In the genomic region with DNA sequence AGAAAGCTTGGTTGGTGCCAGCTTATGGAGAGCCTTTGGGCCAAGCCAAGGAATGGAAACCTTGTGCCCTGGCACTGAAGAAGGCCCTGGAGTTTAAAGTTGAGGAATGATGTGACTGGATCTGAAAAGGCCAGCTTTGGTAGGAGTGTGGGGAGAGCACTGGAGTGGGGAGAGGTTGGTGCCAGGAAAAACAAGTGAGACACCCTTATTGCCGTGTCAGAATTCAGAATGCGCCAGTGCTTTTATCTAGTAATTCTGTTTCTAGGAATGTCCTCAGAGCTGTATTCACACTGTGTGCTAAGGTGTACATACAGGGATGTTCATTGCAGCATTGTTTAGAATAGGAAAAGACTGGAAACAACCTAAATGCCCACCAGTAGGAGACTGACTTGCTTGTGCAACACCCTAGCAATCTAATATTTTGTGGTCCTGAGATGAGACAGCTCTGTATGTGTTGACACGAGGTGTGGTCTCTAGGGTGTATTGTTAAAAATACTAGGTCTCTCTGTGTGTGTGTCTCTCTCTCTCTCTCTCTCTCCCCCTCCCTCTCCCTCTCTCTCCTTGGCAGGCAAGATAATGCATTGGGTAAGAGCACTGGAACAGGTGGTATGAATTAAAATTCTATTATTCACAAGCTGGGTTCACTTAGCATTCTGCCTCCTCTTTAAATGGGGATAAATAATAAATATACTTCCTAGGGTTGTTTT, we compare ENCODE assay signal across 17 cellular contexts.
DNase-seq lines count a peak whose midpoint lies in the region; ATAC-seq and TF ChIP-seq lines count a peak whose summit lies in the region.
"Had no signal": no experiment of that assay in that cellular context is flagged by ENCODE, and none has a peak within 500 bp of the region (broad histone marks: within the 10 kb centered on the region; RNA-seq: fewer than 3 reads in every experiment).

No MANE protein-coding gene starts in this region.

- TF ChIP-seq CTCF in HFF-Myc (IDR thresholded peaks at IDR 0.05; ENCODE audit: low read depth, low read length, missing control alignments) (no peak), fibroblast of lung (conservative IDR thresholded peaks at IDR 0.05 in 1 of 2, IDR thresholded peaks at IDR 0.05 in 1 of 2; ENCODE audit: low read depth in 1 of 2, low read length in 2 of 2) (no peak), vagina (IDR thresholded peaks at IDR 0.05) (no peak)

- H3K79me2 ChIP-seq in fibroblast of lung (ENCODE audit: control insufficient read depth, insufficient read depth, low read length), result no peaks in the 10 kb centered on the region

- no peak overlapping the region for H3K9ac ChIP-seq in fibroblast of lung (ENCODE audit: insufficient read depth, low read length)
- H3K9ac ChIP-seq: BLaER1 treated with 17β-estradiol and CSF1 and Interleukin-3, amounts not matched to agents 10 nM and 100 nM; KMS-11 had no signal

- H3K4me2 ChIP-seq in fibroblast of lung (ENCODE audit: extremely low read depth, insufficient read depth, low read length), result no peak overlapping the region
- H3K4me2 ChIP-seq: BLaER1 treated with 17β-estradiol and CSF1 and Interleukin-3, amounts not matched to agents 10 nM and 100 nM; KMS-11 had no signal

- H3K27me3 ChIP-seq in fibroblast of lung (ENCODE audit: control insufficient read depth, insufficient read depth, low read length) (peaks cover under 1% of the 10 kb centered on the region), vagina (no peaks in the 10 kb centered on the region)
- H3K27me3 ChIP-seq: BLaER1 treated with 17β-estradiol and CSF1 and Interleukin-3, amounts not matched to agents 10 nM and 100 nM; Peyer's patch; tibial artery had no signal

- peak; percentile 95 for ATAC-seq in sciatic nerve

- intact Hi-C loops in sciatic nerve (cut with DNase I), result no loop called here
- intact Hi-C loops in vagina (cut with DNase I), result no loop called here

- H3K4me1 ChIP-seq in fibroblast of lung (ENCODE audit: control insufficient read depth, extremely low read depth, insufficient read depth, low read length) (no peaks in the 10 kb centered on the region), vagina (peaks cover 2% of the 10 kb centered on the region)
- H3K4me1 ChIP-seq: BLaER1 treated with 17β-estradiol and CSF1 and Interleukin-3, amounts not matched to agents 10 nM and 100 nM; Peyer's patch; tibial artery had no signal

- H3K4me3 ChIP-seq in HFF-Myc (replicated peaks; ENCODE audit: low read depth, low read length) (peak overlapping the region; percentile 25; the same call in 1 of the 2 replicates), fibroblast of lung (replicated peaks in 1 of 4; ENCODE audit: control extremely low read depth in 1 of 4, insufficient read depth in 1 of 4, low read depth in 3 of 4, low read length in 4 of 4) (no peak overlapping the region), vagina (no peak overlapping the region)
- H3K4me3 ChIP-seq: BLaER1 treated with 17β-estradiol and CSF1 and Interleukin-3, amounts not matched to agents 10 nM and 100 nM; Peyer's patch; skin epidermis; tibial artery had no signal

- no peak for TF ChIP-seq POLR2A in vagina (IDR thresholded peaks at IDR 0.05)

- no peaks in the 10 kb centered on the region for H3K36me3 ChIP-seq in fibroblast of lung (ENCODE audit: control insufficient read depth, insufficient read depth, low read length)
- H3K36me3 ChIP-seq in vagina, result no peaks in the 10 kb centered on the region
- H3K36me3 ChIP-seq: BLaER1 treated with 17β-estradiol and CSF1 and Interleukin-3, amounts not matched to agents 10 nM and 100 nM had no signal

- H2AFZ ChIP-seq in fibroblast of lung (ENCODE audit: low read length), result no peak overlapping the region

- peak; percentile 61 for DNase-seq in EH (ENCODE audit: low read depth)
- DNase-seq in HFF-Myc (ENCODE audit: extremely low read depth, low read depth), result peak; percentile 76
- DNase-seq in fibroblast of lung (ENCODE audit: low read depth in 2 of 2), result peak; percentile 25 to 49
- DNase-seq in sciatic nerve (ENCODE audit: low spot score), result no peak
- no peak for DNase-seq in activated effector memory CD4-positive, alpha-beta T cell treated with anti-CD3 and anti-CD28 coated beads, Interleukin-2, amount 50 U/mL, for 16 hours
- DNase-seq in activated CD4-positive, alpha-beta T cell treated with anti-CD3 and anti-CD28 coated beads, Interleukin-2, amount 50 U/mL, for 4 hours, result no peak
- no peak for DNase-seq in vagina (ENCODE audit: extremely low spot score in 2 of 2)
- DNase-seq: H7, NCI-H1105, NCI-H82, nucleus accumbens, Peyer's patch, SW 1271, tibial artery had no signal

- H4K20me1 ChIP-seq in fibroblast of lung (ENCODE audit: control insufficient read depth, extremely low read depth, insufficient read depth, low read length), result no peaks in the 10 kb centered on the region
- H4K20me1 ChIP-seq: BLaER1 treated with 17β-estradiol and CSF1 and Interleukin-3, amounts not matched to agents 10 nM and 100 nM had no signal

- no peak overlapping the region for H3K27ac ChIP-seq in fibroblast of lung (ENCODE audit: insufficient read depth, low read length)
- H3K27ac ChIP-seq in vagina, result no peak overlapping the region
- H3K27ac ChIP-seq: BLaER1 treated with 17β-estradiol and CSF1 and Interleukin-3, amounts not matched to agents 10 nM and 100 nM; KMS-11; Peyer's patch; tibial artery had no signal

- H3K9me3 ChIP-seq in fibroblast of lung (ENCODE audit: control insufficient read depth, insufficient read depth, low read depth, low read length), result no peaks in the 10 kb centered on the region
- H3K9me3 ChIP-seq in vagina, result no peaks in the 10 kb centered on the region
- H3K9me3 ChIP-seq: BLaER1 treated with 17β-estradiol and CSF1 and Interleukin-3, amounts not matched to agents 10 nM and 100 nM; Peyer's patch; tibial artery had no signal

Comparison
In these comparisons a context has a peak if more than half of its experiments do, and no peak if none do; other contexts are left out.
1. DNase-seq: peak in EH (single experiment), HFF-Myc (single experiment) and fibroblast of lung (2 of 2); none in sciatic nerve (single experiment), activated effector memory CD4-positive, alpha-beta T cell treated with anti-CD3 and anti-CD28 coated beads, Interleukin-2, amount 50 U/mL, for 16 hours (single experiment), activated CD4-positive, alpha-beta T cell treated with anti-CD3 and anti-CD28 coated beads, Interleukin-2, amount 50 U/mL, for 4 hours (0 of 2) and vagina (0 of 2).